Comparison of ENCODE assay signal across 30 cellular contexts in genomic region chr19:13110099-13110610, GRCh38.
"Had no signal": no experiment of that assay in that cellular context is flagged by ENCODE, and none has a peak within 500 bp of the region (broad histone marks: within the 10 kb centered on the region; RNA-seq: fewer than 3 reads in every experiment).

No MANE protein-coding gene starts in this region.

- H3K9me3 ChIP-seq: esophagus muscularis mucosa, gastroesophageal sphincter had no signal

- H3K4me3 ChIP-seq: esophagus muscularis mucosa, gastroesophageal sphincter had no signal

- DNase-seq: activated CD4-positive, alpha-beta memory T cell treated with anti-CD3 and anti-CD28 coated beads for 36 hours; activated CD4-positive, alpha-beta T cell treated with anti-CD3 and anti-CD28 coated beads for 36 hours; activated CD4-positive, alpha-beta T cell treated with anti-CD3 and anti-CD28 coated beads, Interleukin-2, amount 10 ng/mL, durations not matched to agents 24 days and 14 days; activated CD4-positive, CD25-positive, alpha-beta regulatory T cell; activated CD4-positive, CD25-positive, alpha-beta regulatory T cell treated with anti-CD3 and anti-CD28 coated beads, Interleukin-2, amount 50 U/mL, for 72 hours; activated CD8-positive, alpha-beta memory T cell treated with anti-CD3 and anti-CD28 coated beads, Interleukin-2, amount 10 ng/mL, durations not matched to agents 7 days and 5 days; activated CD8-positive, alpha-beta memory T cell treated with anti-CD3 and anti-CD28 coated beads, Interleukin-2, amount 50 U/mL, for 4 hours; activated CD8-positive, alpha-beta T cell treated with anti-CD3 and anti-CD28 coated beads, Interleukin-2, amount 10 ng/mL, durations not matched to agents 7 days and 5 days; activated effector memory CD4-positive, alpha-beta T cell treated with anti-CD3 and anti-CD28 coated beads, Interleukin-2, amount 50 U/mL, for 16 hours; activated naive CD4-positive, alpha-beta T cell treated with anti-CD3 and anti-CD28 coated beads, Interleukin-2, amount 10 ng/mL, durations not matched to agents 7 days and 5 days; activated T-cell treated with anti-CD3 and anti-CD28 coated beads, Interleukin-2, amount 50 U/mL, for 1 hour; activated T-cell treated with anti-CD3 and anti-CD28 coated beads, Interleukin-2, amount 50 U/mL, for 48 hours; amniotic stem cell; anterior cingulate cortex; brain microvascular endothelial cell; cortex of kidney; dermis blood vessel endothelial cell; effector CD4-positive, alpha-beta T cell; effector memory CD8-positive, alpha-beta T cell; erythroblast; foreskin keratinocyte; T-helper 2 cell had no signal

- H3K27me3 ChIP-seq: brain microvascular endothelial cell, esophagus muscularis mucosa, foreskin keratinocyte, gastroesophageal sphincter had no signal

- H3K27ac ChIP-seq: brain microvascular endothelial cell, esophagus muscularis mucosa, foreskin keratinocyte, gastroesophageal sphincter had no signal

- H3K4me3 Mint-ChIP-seq: activated CD4-positive, alpha-beta memory T cell treated with anti-CD3 and anti-CD28 coated beads for 36 hours; activated CD4-positive, alpha-beta T cell treated with anti-CD3 and anti-CD28 coated beads for 36 hours; activated CD4-positive, alpha-beta T cell treated with anti-CD3 and anti-CD28 coated beads, Interleukin-2, amount 10 ng/mL, durations not matched to agents 24 days and 14 days; activated CD8-positive, alpha-beta memory T cell treated with anti-CD3 and anti-CD28 coated beads, Interleukin-2, amount 10 ng/mL, durations not matched to agents 7 days and 5 days; activated CD8-positive, alpha-beta T cell treated with anti-CD3 and anti-CD28 coated beads, Interleukin-2, amount 10 ng/mL, durations not matched to agents 7 days and 5 days; activated naive CD4-positive, alpha-beta T cell treated with anti-CD3 and anti-CD28 coated beads, Interleukin-2, amount 10 ng/mL, durations not matched to agents 7 days and 5 days; activated naive CD8-positive, alpha-beta T cell; activated T-helper 1 cell treated with anti-CD3 and anti-CD28 coated beads, Interleukin-12 subunit alpha, Interleukin-12 subunit beta, Interleukin-2, Interleukin-4 antibody, amounts not matched to agents 30 ng/mL and 10 ng/mL and 1 ng/mL, durations not matched to agents 14 hours and 24 hours and 36 hours; central memory CD8-positive, alpha-beta T cell; effector memory CD8-positive, alpha-beta T cell had no signal

- H3K27me3 Mint-ChIP-seq: activated CD4-positive, alpha-beta memory T cell treated with anti-CD3 and anti-CD28 coated beads for 36 hours; activated CD4-positive, alpha-beta T cell treated with anti-CD3 and anti-CD28 coated beads for 36 hours; activated CD4-positive, alpha-beta T cell treated with anti-CD3 and anti-CD28 coated beads, Interleukin-2, amount 10 ng/mL, durations not matched to agents 24 days and 14 days; activated CD8-positive, alpha-beta memory T cell treated with anti-CD3 and anti-CD28 coated beads, Interleukin-2, amount 10 ng/mL, durations not matched to agents 7 days and 5 days; activated naive CD4-positive, alpha-beta T cell treated with anti-CD3 and anti-CD28 coated beads, Interleukin-2, amount 10 ng/mL, durations not matched to agents 7 days and 5 days; activated naive CD8-positive, alpha-beta T cell; central memory CD8-positive, alpha-beta T cell; effector memory CD8-positive, alpha-beta T cell had no signal

- H3K9me3 Mint-ChIP-seq: activated CD4-positive, alpha-beta memory T cell treated with anti-CD3 and anti-CD28 coated beads for 36 hours; activated CD4-positive, alpha-beta T cell treated with anti-CD3 and anti-CD28 coated beads, Interleukin-2, amount 10 ng/mL, durations not matched to agents 24 days and 14 days; activated naive CD4-positive, alpha-beta T cell treated with anti-CD3 and anti-CD28 coated beads, Interleukin-2, amount 10 ng/mL, durations not matched to agents 7 days and 5 days; activated T-helper 1 cell treated with anti-CD3 and anti-CD28 coated beads, Interleukin-12 subunit alpha, Interleukin-12 subunit beta, Interleukin-2, Interleukin-4 antibody, amounts not matched to agents 30 ng/mL and 10 ng/mL and 1 ng/mL, durations not matched to agents 14 hours and 24 hours and 36 hours; activated T-helper 2 cell treated with anti-CD3 and anti-CD28 coated beads, Interferon-gamma antibody, Interleukin-2, Interleukin-4, amounts not matched to agents 10 μg/mL and 5 μg/mL and 100 μg/mL, durations not matched to agents 14 hours and 24 hours and 36 hours; central memory CD8-positive, alpha-beta T cell; effector memory CD8-positive, alpha-beta T cell had no signal

- H3K4me1 ChIP-seq: foreskin keratinocyte had no signal

- FAIRE-seq: astrocyte, bronchial epithelial cell had no signal

- H3K27ac Mint-ChIP-seq: activated CD4-positive, alpha-beta memory T cell treated with anti-CD3 and anti-CD28 coated beads for 36 hours; activated CD4-positive, alpha-beta T cell treated with anti-CD3 and anti-CD28 coated beads for 36 hours; activated CD4-positive, alpha-beta T cell treated with anti-CD3 and anti-CD28 coated beads, Interleukin-2, amount 10 ng/mL, durations not matched to agents 24 days and 14 days; activated CD8-positive, alpha-beta memory T cell treated with anti-CD3 and anti-CD28 coated beads, Interleukin-2, amount 10 ng/mL, durations not matched to agents 7 days and 5 days; activated CD8-positive, alpha-beta T cell treated with anti-CD3 and anti-CD28 coated beads, Interleukin-2, amount 10 ng/mL, durations not matched to agents 7 days and 5 days; activated naive CD4-positive, alpha-beta T cell treated with anti-CD3 and anti-CD28 coated beads, Interleukin-2, amount 10 ng/mL, durations not matched to agents 7 days and 5 days; activated naive CD8-positive, alpha-beta T cell; activated T-helper 1 cell treated with anti-CD3 and anti-CD28 coated beads, Interleukin-12 subunit alpha, Interleukin-12 subunit beta, Interleukin-2, Interleukin-4 antibody, amounts not matched to agents 30 ng/mL and 10 ng/mL and 1 ng/mL, durations not matched to agents 14 hours and 24 hours and 36 hours; activated T-helper 2 cell treated with anti-CD3 and anti-CD28 coated beads, Interferon-gamma antibody, Interleukin-2, Interleukin-4, amounts not matched to agents 10 μg/mL and 5 μg/mL and 100 μg/mL, durations not matched to agents 14 hours and 24 hours and 36 hours; effector memory CD8-positive, alpha-beta T cell had no signal

- ATAC-seq: activated CD4-positive, alpha-beta T cell treated with anti-CD3 and anti-CD28 coated beads for 36 hours; activated CD8-positive, alpha-beta memory T cell treated with anti-CD3 and anti-CD28 coated beads, Interleukin-2, amount 10 ng/mL, durations not matched to agents 7 days and 5 days; activated CD8-positive, alpha-beta T cell treated with anti-CD3 and anti-CD28 coated beads, Interleukin-2, amount 10 ng/mL, durations not matched to agents 7 days and 5 days; effector memory CD8-positive, alpha-beta T cell; foreskin keratinocyte; gastroesophageal sphincter had no signal

- H3K4me1 Mint-ChIP-seq: central memory CD8-positive, alpha-beta T cell had no signal
